ENCODE assay signal across 8 cellular contexts in genomic region chr20:25148181-25148981, GRCh38. TPM values are rescaled to one million over a fixed set of nuclear protein-coding genes. Genes with fewer than 3 reads are reported as not detected.
A peak's percentile ranks its signal among the peaks of the same experiment; 100 is the strongest.
DNase-seq lines count a peak whose midpoint lies in the region; TF ChIP-seq lines count a peak whose summit lies in the region.

No MANE protein-coding gene starts in this region.

- TF ChIP-seq CTCF in fibroblast of the aortic adventitia (IDR thresholded peaks at IDR 0.05; ENCODE audit: insufficient read depth, low read length) (no peak), parathyroid adenoma (IDR thresholded peaks at IDR 0.05) (no peak)

- H3K4me1 ChIP-seq in parathyroid adenoma (peaks cover 3% of the 10 kb centered on the region), thymus (ENCODE audit: control insufficient read depth, insufficient read depth, low read length) (peaks cover 5% of the 10 kb centered on the region)

- H3K36me3 ChIP-seq in parathyroid adenoma (ENCODE audit: control insufficient read depth, insufficient read depth, low read length): no peaks in the 10 kb centered on the region
- no peaks in the 10 kb centered on the region for H3K36me3 ChIP-seq in thymus (ENCODE audit: control insufficient read depth, insufficient read depth)

- no peaks in the 10 kb centered on the region for H3K79me2 ChIP-seq in parathyroid adenoma

- DNase-seq in NCI-H146 (lab: John Stamatoyannopoulos, UW): peak; percentile 37
- DNase-seq in activated T-helper 1 cell treated with Interleukin-2 at 50 U/mL for 16 hours (ENCODE audit: low read depth): peak; percentile 33
- DNase-seq in fibroblast of the aortic adventitia (ENCODE audit: low read depth): peak; percentile 60
- no peak for DNase-seq in 8988T
- no peak for DNase-seq in cortex of kidney (lab: John Stamatoyannopoulos, UW)
- DNase-seq in GM19240 (ENCODE audit: insufficient read length, low spot score): no peak

- no peaks in the 10 kb centered on the region for H3K27me3 ChIP-seq in parathyroid adenoma (ENCODE audit: control insufficient read depth, insufficient read depth, low read length)
- H3K27me3 ChIP-seq in thymus (ENCODE audit: control insufficient read depth, insufficient read depth): no peaks in the 10 kb centered on the region

- peak overlapping the region; percentile 43 for H3K4me3 ChIP-seq in fibroblast of the aortic adventitia (ENCODE audit: low read depth, low read length)
- H3K4me3 ChIP-seq in parathyroid adenoma (ENCODE audit: low read depth, low read length): peak overlapping the region; percentile 44
- peak overlapping the region; percentile 51 for H3K4me3 ChIP-seq in thymus (ENCODE audit: low read length)

- H3K27ac ChIP-seq in parathyroid adenoma: no peak overlapping the region
- no peak overlapping the region for H3K27ac ChIP-seq in thymus (ENCODE audit: low read depth)

- WGBS in thymus: 9% methylated on average over 61 of the region's 61 CpGs

- H3K9me3 ChIP-seq in parathyroid adenoma (ENCODE audit: control insufficient read depth, low read length): no peaks in the 10 kb centered on the region
- H3K9me3 ChIP-seq in thymus (ENCODE audit: control insufficient read depth): no peaks in the 10 kb centered on the region

- H2AFZ ChIP-seq in parathyroid adenoma: peak overlapping the region; percentile 93

- no peak overlapping the region for H3K9ac ChIP-seq in parathyroid adenoma

- peak overlapping the region; percentile 81 for H3K4me2 ChIP-seq in parathyroid adenoma (ENCODE audit: low read length)

RNA-seq across cellular contexts. Expression of gene ENTPD6, which starts 47.1 kb away (rescaled TPM):
- total RNA-seq in fibroblast of the aortic adventitia (ENCODE audit: low replicate concordance): 17.7 and 40.5 TPM in 2 replicates
- polyA plus RNA-seq in thymus: 71.0 TPM

Comparison
In these comparisons a context has a peak if more than half of its experiments do, and no peak if none do; other contexts are left out.
1. DNase-seq: peak in NCI-H146 (single experiment), activated T-helper 1 cell treated with Interleukin-2 at 50 U/mL for 16 hours (single experiment) and fibroblast of the aortic adventitia (single experiment); none in 8988T (single experiment), cortex of kidney (single experiment) and GM19240 (single experiment).
2. Peak in every context shown above with its lines, with median percentiles within 50 percentile points of each other: H3K4me3 ChIP-seq.